ENCODE assay signal across 8 cellular contexts in the genomic region with DNA sequence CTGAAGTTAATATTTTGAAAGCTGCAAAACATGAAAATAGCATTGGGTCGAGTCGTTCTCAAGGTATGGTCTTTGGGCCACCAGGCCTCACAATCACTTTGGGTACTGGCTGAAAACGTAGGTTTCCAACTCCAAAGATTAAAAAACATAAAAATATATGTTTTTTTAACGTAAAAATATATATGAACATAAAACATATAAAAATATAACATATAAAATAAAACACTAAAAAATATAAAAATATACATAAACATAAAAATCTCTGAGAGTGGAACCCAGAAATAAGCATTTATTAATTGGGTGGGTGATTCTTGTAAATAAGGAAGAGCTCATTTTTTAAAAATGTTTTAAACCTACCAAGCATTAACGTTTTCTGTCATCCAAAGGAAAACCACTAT. TPM values are rescaled to one million over a fixed set of nuclear protein-coding genes. Genes with fewer than 3 reads are reported as not detected.
DNase-seq lines count a peak whose midpoint lies in the region; ATAC-seq, FAIRE-seq and TF ChIP-seq lines count a peak whose summit lies in the region.

No MANE protein-coding gene starts in this region.

- peaks cover 33% of the 10 kb centered on the region for H3K4me1 Mint-ChIP-seq in activated naive CD8-positive, alpha-beta T cell treated with anti-CD3 and anti-CD28 coated beads for 36 hours

- H3K27me3 ChIP-seq in SK-N-SH (ENCODE audit: insufficient read depth) (no peaks in the 10 kb centered on the region), keratinocyte (ENCODE audit: control insufficient read depth, extremely low read depth, insufficient read depth, low read length) (no peaks in the 10 kb centered on the region)

- H3K9me1 ChIP-seq in keratinocyte (ENCODE audit: control insufficient read depth, extremely low read depth, insufficient read depth, low read length) = no peaks in the 10 kb centered on the region

- H3K9me3 Mint-ChIP-seq in activated naive CD8-positive, alpha-beta T cell treated with anti-CD3 and anti-CD28 coated beads for 36 hours = no peaks in the 10 kb centered on the region

- TF ChIP-seq RAD21 in SK-N-SH (IDR thresholded peaks at IDR 0.05; ENCODE audit: low read length) = no peak

- FAIRE-seq in keratinocyte (lab: Jason Lieb, UNC) = no peak

- H3K9ac ChIP-seq in SK-N-SH = peak overlapping the region; percentile 76
- H3K9ac ChIP-seq in keratinocyte (ENCODE audit: control insufficient read depth, extremely low read depth, insufficient read depth, low read length) = peak overlapping the region; percentile 72

- CTCF ChIA-PET in SK-N-SH (lab: Yijun Ruan, JAX) = interaction anchor here (0.6 to 1.9 kb wide), 34 partner anchors 9 to 741 kb away, joined by 3 to 16 read pairs (median 3); a partner anchor contains a TSS

- peak overlapping the region; percentile 92 for H3K4me2 ChIP-seq in SK-N-SH
- peak overlapping the region; percentile 78 for H3K4me2 ChIP-seq in keratinocyte (ENCODE audit: control insufficient read depth, extremely low read depth, insufficient read depth, low read depth, low read length)

- DNase-seq in SK-N-SH = no peak
- DNase-seq in activated naive CD8-positive, alpha-beta T cell treated with anti-CD3 and anti-CD28 coated beads for 36 hours = no peak
- DNase-seq in keratinocyte (ENCODE audit: low read depth, low spot score) = no peak
- DNase-seq in substantia nigra (lab: John Stamatoyannopoulos, UW) = no peak
- DNase-seq in mucosa of gallbladder (ENCODE audit: low spot score) = no peak
- no peak for DNase-seq in NCI-H1436 treated with DMSO at 0.1 percent for 48 hours (lab: John Stamatoyannopoulos, UW)
- DNase-seq in HT-29 (ENCODE audit: low spot score) = no peak

- no peaks in the 10 kb centered on the region for H3K27me3 Mint-ChIP-seq in activated naive CD8-positive, alpha-beta T cell treated with anti-CD3 and anti-CD28 coated beads for 36 hours

- dilution Hi-C loops in keratinocyte (cut with MboI; ENCODE audit: extremely low pct_ligation_motif_present, low sequenced_read_pairs) = no loop called here

- H3K27ac Mint-ChIP-seq in activated naive CD8-positive, alpha-beta T cell treated with anti-CD3 and anti-CD28 coated beads for 36 hours = peak overlapping the region; percentile 98

- TF ChIP-seq EP300 in SK-N-SH (IDR thresholded peaks at IDR 0.05; ENCODE audit: borderline replicate concordance in 1 of 2, low read depth in 1 of 2, low read length in 1 of 2) = no peak

- peak overlapping the region; percentile 82 to 99 for H3K4me3 ChIP-seq in SK-N-SH (ENCODE audit: low read depth in 2 of 2, low read length in 1 of 2)
- peak overlapping the region; percentile 28 to 71 (median 30) for H3K4me3 ChIP-seq in keratinocyte (ENCODE audit: control insufficient read depth in 2 of 3, extremely low read depth in 1 of 3, insufficient read depth in 2 of 3, low read depth in 1 of 3, low read length in 3 of 3)

- WGBS in SK-N-SH (ENCODE audit: low lambda C conversion rate) = 44% methylated on average over 5 of the region's 5 CpGs

- peaks cover 6 to 10% of the 10 kb centered on the region in 2 experiments; a peak in 2 of 4 replicates for H3K4me1 ChIP-seq in SK-N-SH (ENCODE audit: control insufficient read depth in 1 of 2, insufficient read depth in 2 of 2, low read depth in 1 of 2, low read length in 1 of 2)
- peaks cover 16% of the 10 kb centered on the region for H3K4me1 ChIP-seq in keratinocyte (ENCODE audit: control insufficient read depth, extremely low read depth, insufficient read depth, low read length)

- H3K36me3 ChIP-seq in SK-N-SH (replicated peaks in 1 of 2; ENCODE audit: control insufficient read depth in 1 of 2, insufficient read depth in 2 of 2, low read length in 1 of 2) (peaks cover 14 to 26% of the 10 kb centered on the region in 2 experiments), keratinocyte (ENCODE audit: control insufficient read depth in 2 of 2, extremely low read depth in 1 of 2, insufficient read depth in 2 of 2, low read length in 2 of 2) (peaks cover 5 to 9% of the 10 kb centered on the region in 2 experiments)

- peak overlapping the region; percentile 99 for H2AFZ ChIP-seq in SK-N-SH (ENCODE audit: low read depth)
- H2AFZ ChIP-seq in keratinocyte (ENCODE audit: control insufficient read depth, low read length) = peak overlapping the region; percentile 99

- H3K9me3 ChIP-seq in SK-N-SH (no peaks in the 10 kb centered on the region), keratinocyte (ENCODE audit: control insufficient read depth, low read depth, low read length) (no peaks in the 10 kb centered on the region)

- peaks cover 28% of the 10 kb centered on the region for H4K20me1 ChIP-seq in SK-N-SH (ENCODE audit: insufficient read depth)
- H4K20me1 ChIP-seq in keratinocyte (ENCODE audit: control insufficient read depth, extremely low read depth, insufficient read depth, low read length) = peaks cover 8% of the 10 kb centered on the region

- H3K4me3 Mint-ChIP-seq in activated naive CD8-positive, alpha-beta T cell treated with anti-CD3 and anti-CD28 coated beads for 36 hours = peak overlapping the region; percentile 92

- peaks cover 23% of the 10 kb centered on the region for H3K36me3 Mint-ChIP-seq in activated naive CD8-positive, alpha-beta T cell treated with anti-CD3 and anti-CD28 coated beads for 36 hours

- H3K27ac ChIP-seq in SK-N-SH (ENCODE audit: low read depth in 2 of 2, low read length in 1 of 2) (peak overlapping the region; percentile 70 to 71), keratinocyte (ENCODE audit: control insufficient read depth, insufficient read depth, low read length) (peak overlapping the region; percentile 50), substantia nigra (ENCODE audit: low read depth, low read length, poor library complexity, severe bottlenecking) (peak overlapping the region; percentile 86)

- H3K79me2 ChIP-seq in SK-N-SH (ENCODE audit: insufficient read depth) (peaks cover 39% of the 10 kb centered on the region), keratinocyte (ENCODE audit: control insufficient read depth, insufficient read depth, low read length) (peaks cover 38% of the 10 kb centered on the region)

- peaks cover 3% of the 10 kb centered on the region for H3F3A ChIP-seq in SK-N-SH (replicated peaks; ENCODE audit: insufficient read depth)

- POLR2A ChIA-PET in SK-N-SH (lab: Yijun Ruan, JAX) = no interaction called here

- H3K9me2 ChIP-seq in SK-N-SH = no peaks in the 10 kb centered on the region

- ATAC-seq in SK-N-SH treated with all-trans-retinoic acid at 6 μM for 48 hours = no peak

- TF ChIP-seq CTCF in SK-N-SH (IDR thresholded peaks at IDR 0.05) (no peak), keratinocyte (optimal IDR thresholded peaks at IDR 0.05 in 1 of 3, IDR thresholded peaks at IDR 0.05 in 1 of 3, conservative IDR thresholded peaks at IDR 0.05 in 1 of 3; ENCODE audit: extremely low read depth in 1 of 3, insufficient read depth in 2 of 3, low read length in 3 of 3) (no peak)

TF ChIP-seq in SK-N-SH, 30 proteins besides CTCF, POLR2A, EP300 and RAD21 (continues in another document):
- TF ChIP-seq, protein P1, sequence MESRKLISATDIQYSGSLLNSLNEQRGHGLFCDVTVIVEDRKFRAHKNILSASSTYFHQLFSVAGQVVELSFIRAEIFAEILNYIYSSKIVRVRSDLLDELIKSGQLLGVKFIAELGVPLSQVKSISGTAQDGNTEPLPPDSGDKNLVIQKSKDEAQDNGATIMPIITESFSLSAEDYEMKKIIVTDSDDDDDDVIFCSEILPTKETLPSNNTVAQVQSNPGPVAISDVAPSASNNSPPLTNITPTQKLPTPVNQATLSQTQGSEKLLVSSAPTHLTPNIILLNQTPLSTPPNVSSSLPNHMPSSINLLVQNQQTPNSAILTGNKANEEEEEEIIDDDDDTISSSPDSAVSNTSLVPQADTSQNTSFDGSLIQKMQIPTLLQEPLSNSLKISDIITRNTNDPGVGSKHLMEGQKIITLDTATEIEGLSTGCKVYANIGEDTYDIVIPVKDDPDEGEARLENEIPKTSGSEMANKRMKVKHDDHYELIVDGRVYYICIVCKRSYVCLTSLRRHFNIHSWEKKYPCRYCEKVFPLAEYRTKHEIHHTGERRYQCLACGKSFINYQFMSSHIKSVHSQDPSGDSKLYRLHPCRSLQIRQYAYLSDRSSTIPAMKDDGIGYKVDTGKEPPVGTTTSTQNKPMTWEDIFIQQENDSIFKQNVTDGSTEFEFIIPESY (IDR thresholded peaks at IDR 0.05; ENCODE audit: borderline replicate concordance, low read depth) = no peak
- no peak for TF ChIP-seq MEF2A (IDR thresholded peaks at IDR 0.05; ENCODE audit: borderline replicate concordance, low read depth)
- TF ChIP-seq TCF12 (IDR thresholded peaks at IDR 0.05) = no peak

TF ChIP-seq in SK-N-SH treated with all-trans-retinoic acid at 6 μM for 48 hours, 23 proteins besides CTCF, POLR2A, EP300 and RAD21 (continues in another document):
- no peak for TF ChIP-seq ESRRG (CRISPR knock-in tag; IDR thresholded peaks at IDR 0.05)
- TF ChIP-seq, protein P2, sequence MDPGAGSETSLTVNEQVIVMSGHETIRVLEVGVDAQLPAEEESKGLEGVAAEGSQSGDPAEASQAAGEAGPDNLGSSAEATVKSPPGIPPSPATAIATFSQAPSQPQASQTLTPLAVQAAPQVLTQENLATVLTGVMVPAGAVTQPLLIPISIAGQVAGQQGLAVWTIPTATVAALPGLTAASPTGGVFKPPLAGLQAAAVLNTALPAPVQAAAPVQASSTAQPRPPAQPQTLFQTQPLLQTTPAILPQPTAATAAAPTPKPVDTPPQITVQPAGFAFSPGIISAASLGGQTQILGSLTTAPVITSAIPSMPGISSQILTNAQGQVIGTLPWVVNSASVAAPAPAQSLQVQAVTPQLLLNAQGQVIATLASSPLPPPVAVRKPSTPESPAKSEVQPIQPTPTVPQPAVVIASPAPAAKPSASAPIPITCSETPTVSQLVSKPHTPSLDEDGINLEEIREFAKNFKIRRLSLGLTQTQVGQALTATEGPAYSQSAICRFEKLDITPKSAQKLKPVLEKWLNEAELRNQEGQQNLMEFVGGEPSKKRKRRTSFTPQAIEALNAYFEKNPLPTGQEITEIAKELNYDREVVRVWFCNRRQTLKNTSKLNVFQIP (CRISPR knock-in tag; IDR thresholded peaks at IDR 0.05; ENCODE audit: borderline replicate concordance, low read depth) = no peak
- TF ChIP-seq ZNF70 (CRISPR knock-in tag; IDR thresholded peaks at IDR 0.05) = no peak

RNA-seq across cellular contexts. Expression of a gene that starts 0.7 kb away (rescaled TPM):
- polyA plus RNA-seq in SK-N-SH (2012; rRNA removed) (14.1 and 18.1 TPM in 2 replicates), keratinocyte (38.5 to 56.0 TPM (median 40.4 TPM) in 3 replicates)
- 22.0 and 23.7 TPM in 2 replicates for polyA plus RNA-seq in SK-N-SH (2012; cell fraction: cytosol; rRNA removed)
- polyA plus RNA-seq in SK-N-SH (2012; cell fraction: nucleus; rRNA removed) = 10.5 and 21.5 TPM in 2 replicates
- total RNA-seq in activated naive CD8-positive, alpha-beta T cell treated with anti-CD3 and anti-CD28 coated beads for 36 hours = 100 to 1,000 TPM; 104 to 107 TPM
- polyA plus RNA-seq in keratinocyte (2011; ENCODE audit: low read depth) = 51.3 TPM
- polyA plus RNA-seq in keratinocyte (2011; cell fraction: cytosol; rRNA removed) = 29.3 and 56.9 TPM in 2 replicates
- polyA plus RNA-seq in keratinocyte (2011; cell fraction: nucleus; rRNA removed) = 37.8 and 45.1 TPM in 2 replicates
- polyA plus RNA-seq in keratinocyte (2012; ENCODE audit: low replicate concordance) = 28.4 and 37.0 TPM in 2 replicates
- polyA minus RNA-seq in keratinocyte = 62.2 to 131 TPM (median 69.0 TPM) in 3 replicates
- polyA minus RNA-seq in keratinocyte (2011; cell fraction: cytosol; rRNA and poly(A)+ RNA removed) = 109 TPM
- 92.6 and 151 TPM in 2 replicates for polyA minus RNA-seq in keratinocyte (2011; cell fraction: nucleus; rRNA and poly(A)+ RNA removed)
- total RNA-seq in mucosa of gallbladder = 53.5 TPM
- 38.0 and 40.5 TPM in 2 replicates for total RNA-seq in HT-29 (2014; rRNA removed; shearing (Covaris generic))
